Comparison of ENCODE assay signal across 24 cellular contexts in the genomic region with DNA sequence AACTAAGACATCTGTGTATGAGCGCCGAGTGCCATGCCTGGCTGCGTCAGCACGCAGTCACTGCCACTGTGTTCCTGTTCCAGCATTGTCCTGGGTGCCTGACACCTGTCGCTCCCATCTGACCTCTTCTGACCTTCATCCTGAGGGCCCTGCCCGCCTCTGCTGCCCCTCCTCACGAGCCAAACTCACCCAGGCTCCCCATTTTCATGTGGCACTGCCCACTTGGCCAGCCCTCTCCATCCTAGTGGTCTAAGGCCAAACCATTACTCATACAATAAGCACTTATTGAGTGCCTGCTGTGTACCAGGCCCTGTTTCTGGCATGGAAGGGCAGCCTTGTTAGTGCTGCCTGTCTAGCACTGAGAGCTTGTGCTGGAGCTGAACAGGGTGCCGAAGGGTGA.
DNase-seq lines count a peak whose midpoint lies in the region; FAIRE-seq and TF ChIP-seq lines count a peak whose summit lies in the region.
"Had no signal": no experiment of that assay in that cellular context is flagged by ENCODE, and none has a peak within 500 bp of the region (broad histone marks: within the 10 kb centered on the region; RNA-seq: fewer than 3 reads in every experiment).

No MANE protein-coding gene starts in this region.

- DNase-seq in activated naive CD8-positive, alpha-beta T cell treated with anti-CD3 and anti-CD28 coated beads for 36 hours: no peak
- DNase-seq in H1 (ENCODE audit: low read depth in 1 of 2, low spot score in 2 of 2) (no peak), neuronal stem cell (ENCODE audit: low spot score) (no peak), urothelium cell line (ENCODE audit: low spot score) (no peak), hippocampal formation (lab: John Stamatoyannopoulos, UW) (no peak), GM13977 (ENCODE audit: low spot score) (no peak)
- DNase-seq in stimulated activated naive CD4-positive, alpha-beta T cell treated with Interleukin-2 at 50 U/mL for 16 hours (lab: John Stamatoyannopoulos, UW): no peak
- DNase-seq: Caco-2; CD4-positive, CD25-positive, alpha-beta regulatory T cell; CD8-positive, alpha-beta T cell; DMS153; DND-41 had no signal

- H3K9ac ChIP-seq in H1 (replicated peaks in 1 of 4; ENCODE audit: extremely low read depth in 1 of 4, low read depth in 3 of 4, low read length in 3 of 4) (no peak overlapping the region), neuronal stem cell (ENCODE audit: low read depth, low read length, poor library complexity) (no peak overlapping the region)
- H3K9ac ChIP-seq: BLaER1 had no signal

- peaks cover 4% of the 10 kb centered on the region for H3K23me2 ChIP-seq in H1 (ENCODE audit: low read depth, low read length)

- no peak overlapping the region for H3K56ac ChIP-seq in H1 (replicated peaks; ENCODE audit: insufficient read length, low read depth, low read length)

- in situ Hi-C loops in GM13977 (cut with MboI; ENCODE audit: low pct_unique_long_range_greater_than_20kb, low sequenced_read_pairs, unreplicated experiment): no loop called here

- H4K5ac ChIP-seq in H1 (ENCODE audit: insufficient read length, low read depth, low read length): no peak overlapping the region

- POLR2A ChIA-PET in H1 (lab: Charles Lee; ENCODE audit: partially characterized antibody): interaction anchor here (0.9 kb wide), 1 partner anchor 156 kb away, joined by 3 read pairs; no protein-coding TSS in a partner anchor

- FAIRE-seq in H1 (lab: Jason Lieb, UNC): no peak
- FAIRE-seq in urothelium cell line (lab: Jason Lieb, UNC): peak; percentile 53
- FAIRE-seq: A204.1, G401.6, GM12892, GM19239, H54 had no signal

- H3K79me2 ChIP-seq in H1 (ENCODE audit: control insufficient read depth in 1 of 2, insufficient read depth in 2 of 2, low read length in 2 of 2): no peaks in the 10 kb centered on the region; a peak in 1 of 4 replicates

- H3K27ac Mint-ChIP-seq in activated naive CD8-positive, alpha-beta T cell: peak overlapping the region; percentile 7
- H3K27ac Mint-ChIP-seq in activated naive CD8-positive, alpha-beta T cell treated with anti-CD3 and anti-CD28 coated beads for 36 hours: no peak overlapping the region
- H3K27ac Mint-ChIP-seq: B cell; CD4-positive, CD25-positive, alpha-beta regulatory T cell; CD8-positive, alpha-beta T cell; GM23338 had no signal

- no peak overlapping the region for H3K4me3 Mint-ChIP-seq in activated naive CD8-positive, alpha-beta T cell
- no peak overlapping the region for H3K4me3 Mint-ChIP-seq in activated naive CD8-positive, alpha-beta T cell treated with anti-CD3 and anti-CD28 coated beads for 36 hours
- H3K4me3 Mint-ChIP-seq: B cell; CD4-positive, CD25-positive, alpha-beta regulatory T cell; CD8-positive, alpha-beta T cell; GM23338 had no signal

- peaks cover 0 to 8% (median 1%) of the 10 kb centered on the region in 4 experiments; a peak in 2 of 7 replicates for H3K27me3 ChIP-seq in H1 (replicated peaks in 1 of 4; ENCODE audit: control insufficient read depth in 3 of 4, extremely low read depth in 1 of 4, insufficient read depth in 3 of 4, low read length in 3 of 4)
- peaks cover 0 to 1% (median 0%) of the 10 kb centered on the region in 3 experiments for H3K27me3 ChIP-seq in neuronal stem cell (ENCODE audit: control insufficient read depth in 3 of 3, insufficient read depth in 3 of 3, low read depth in 1 of 3, low read length in 3 of 3)
- H3K27me3 ChIP-seq: BLaER1 had no signal

- no peak overlapping the region for H3K18ac ChIP-seq in H1 (ENCODE audit: extremely low read depth, low read length)
- H3K18ac ChIP-seq in neuronal stem cell (ENCODE audit: low read length): no peak overlapping the region

- H3K36me3 ChIP-seq in H1 (ENCODE audit: control insufficient read depth in 2 of 4, insufficient read depth in 4 of 4, low read length in 3 of 4): no peaks in the 10 kb centered on the region; a peak in 1 of 8 replicates
- H3K36me3 ChIP-seq in neuronal stem cell (replicated peaks in 1 of 2; ENCODE audit: control insufficient read depth in 2 of 2, insufficient read depth in 2 of 2, low read length in 2 of 2): no peaks in the 10 kb centered on the region
- H3K36me3 ChIP-seq: BLaER1, HAP-1 had no signal

- H4K91ac ChIP-seq in H1 (replicated peaks; ENCODE audit: insufficient read length, low read length) (no peak overlapping the region), neuronal stem cell (ENCODE audit: low read depth, low read length, poor library complexity) (no peak overlapping the region)

- H3K9me3 Mint-ChIP-seq in activated naive CD8-positive, alpha-beta T cell (ENCODE audit: low read depth): peaks cover under 1% of the 10 kb centered on the region
- no peaks in the 10 kb centered on the region for H3K9me3 Mint-ChIP-seq in activated naive CD8-positive, alpha-beta T cell treated with anti-CD3 and anti-CD28 coated beads for 36 hours
- H3K9me3 Mint-ChIP-seq: CD8-positive, alpha-beta T cell had no signal

- H3K4me1 ChIP-seq in H1 (replicated peaks in 1 of 4; ENCODE audit: control insufficient read depth in 3 of 4, insufficient read depth in 4 of 4, low read length in 3 of 4) (peaks cover 6 to 10% (median 8%) of the 10 kb centered on the region in 4 experiments; a peak in 6 of 7 replicates), neuronal stem cell (ENCODE audit: control insufficient read depth in 2 of 2, insufficient read depth in 1 of 2, low read depth in 1 of 2, low read length in 2 of 2) (peaks cover 13 to 23% of the 10 kb centered on the region in 2 donors)
- H3K4me1 ChIP-seq: BLaER1, Caco-2, HAP-1 had no signal

- H3K4me1 Mint-ChIP-seq in activated naive CD8-positive, alpha-beta T cell (ENCODE audit: low read depth): no peaks in the 10 kb centered on the region
- no peaks in the 10 kb centered on the region for H3K4me1 Mint-ChIP-seq in activated naive CD8-positive, alpha-beta T cell treated with anti-CD3 and anti-CD28 coated beads for 36 hours
- H3K4me1 Mint-ChIP-seq: B cell; CD4-positive, CD25-positive, alpha-beta regulatory T cell had no signal

- peaks cover 0 to under 1% of the 10 kb centered on the region in 2 experiments; a peak in 1 of 4 replicates for H3K9me3 ChIP-seq in H1 (ENCODE audit: insufficient read depth in 2 of 2, low read depth in 1 of 2, low read length in 1 of 2)
- H3K9me3 ChIP-seq in neuronal stem cell (replicated peaks in 1 of 2; ENCODE audit: control insufficient read depth in 2 of 2, insufficient read depth in 1 of 2, low read depth in 1 of 2, low read length in 2 of 2): peaks cover 0 to 1% of the 10 kb centered on the region in 2 donors
- H3K9me3 ChIP-seq: Caco-2, HAP-1 had no signal

- H2BK120ac ChIP-seq in H1 (replicated peaks; ENCODE audit: low read depth, low read length) (no peak overlapping the region), neuronal stem cell (ENCODE audit: low read depth, low read length) (no peak overlapping the region)

- peaks cover under 1% of the 10 kb centered on the region for H3K36me3 Mint-ChIP-seq in activated naive CD8-positive, alpha-beta T cell
- H3K36me3 Mint-ChIP-seq in activated naive CD8-positive, alpha-beta T cell treated with anti-CD3 and anti-CD28 coated beads for 36 hours: no peaks in the 10 kb centered on the region
- H3K36me3 Mint-ChIP-seq: CD4-positive, CD25-positive, alpha-beta regulatory T cell; CD8-positive, alpha-beta T cell had no signal

- H3K27me3 Mint-ChIP-seq in activated naive CD8-positive, alpha-beta T cell: peaks cover 4% of the 10 kb centered on the region
- peaks cover 3% of the 10 kb centered on the region for H3K27me3 Mint-ChIP-seq in activated naive CD8-positive, alpha-beta T cell treated with anti-CD3 and anti-CD28 coated beads for 36 hours
- H3K27me3 Mint-ChIP-seq: CD4-positive, CD25-positive, alpha-beta regulatory T cell had no signal

- H3K27ac ChIP-seq in H1 (ENCODE audit: low read depth, low read length) (no peak overlapping the region), neuronal stem cell (replicated peaks; ENCODE audit: low read length) (no peak overlapping the region)
- H3K27ac ChIP-seq: 22Rv1, BLaER1, C4-2B had no signal

- no peak for TF ChIP-seq EP300 in H1 (IDR thresholded peaks at IDR 0.05; ENCODE audit: borderline replicate concordance in 1 of 2, low read depth in 2 of 2, low read length in 2 of 2)

- no peak overlapping the region for H2BK20ac ChIP-seq in H1 (ENCODE audit: low read length)

- H2AFZ ChIP-seq in H1 (ENCODE audit: low read length) (no peak overlapping the region), neuronal stem cell (ENCODE audit: low read length) (no peak overlapping the region)
- H2AFZ ChIP-seq: GM23338 had no signal

- H2BK5ac ChIP-seq in H1 (ENCODE audit: low read depth, low read length) (no peak overlapping the region), neuronal stem cell (ENCODE audit: low read length) (no peak overlapping the region)

- H2AK5ac ChIP-seq in H1 (ENCODE audit: low read depth, low read length): 0 out of 2 replicates have a peak overlapping the region, but pooled peaks have one; percentile 65
- peak overlapping the region; percentile 24 for H2AK5ac ChIP-seq in neuronal stem cell (ENCODE audit: low read depth, low read length)

- H3K23ac ChIP-seq in H1 (ENCODE audit: insufficient read length) (no peak overlapping the region), neuronal stem cell (ENCODE audit: low read depth, low read length, poor library complexity) (no peak overlapping the region)

- CTCF ChIA-PET in H1 (lab: Charles Lee; ENCODE audit: partially characterized antibody): no interaction called here

- TF ChIP-seq CTCF in H1 (IDR thresholded peaks at IDR 0.05; ENCODE audit: control extremely low read depth in 1 of 3, insufficient read depth in 1 of 3, low read depth in 1 of 3, low read length in 3 of 3) (no peak), GM13977 (IDR thresholded peaks at IDR 0.05; ENCODE audit: extremely low read depth, insufficient read depth, missing control alignments) (no peak)

- TF ChIP-seq RAD21 in H1 (IDR thresholded peaks at IDR 0.05 in 1 of 2, conservative IDR thresholded peaks at IDR 0.05 in 1 of 2; ENCODE audit: low read depth in 2 of 2, low read length in 2 of 2): no peak

- H3K4me2 ChIP-seq in H1 (ENCODE audit: insufficient read depth in 1 of 2, low read depth in 2 of 2, low read length in 2 of 2) (no peak overlapping the region), neuronal stem cell (ENCODE audit: insufficient read depth, low read length, poor library complexity, severe bottlenecking) (no peak overlapping the region)
- H3K4me2 ChIP-seq: BLaER1, GM23338 had no signal

- H3K79me1 ChIP-seq in H1 (ENCODE audit: low read depth, low read length) (no peaks in the 10 kb centered on the region), neuronal stem cell (ENCODE audit: low read depth, low read length) (no peaks in the 10 kb centered on the region)

- WGBS in H1 (ENCODE audit: extremely low coverage in 1 of 2, insufficient coverage in 1 of 2, insufficient read length in 1 of 2, insufficient replicate concordance in 2 of 2, low coverage in 1 of 2, low lambda C conversion rate in 2 of 2, missing lambda C conversion rate in 1 of 2), 2 experiments: 90% methylated on average over 8 of the region's 8 CpGs; no CpG with 5 or more reads in 1 of the 2 experiments
- no CpG with 5 or more reads among the region's 8 CpGs for WGBS in neuronal stem cell (ENCODE audit: extremely low coverage in 2 of 2, insufficient read length in 2 of 2, insufficient replicate concordance in 1 of 2), 2 donors

- H3K4ac ChIP-seq in H1 (replicated peaks; ENCODE audit: insufficient read length, low read depth, low read length) (no peak overlapping the region), neuronal stem cell (ENCODE audit: low read length) (no peak overlapping the region)

- H3K14ac ChIP-seq in H1 (ENCODE audit: insufficient read length) (no peak overlapping the region), neuronal stem cell (ENCODE audit: low read length) (peak overlapping the region; percentile 49)

- H4K8ac ChIP-seq in H1 (ENCODE audit: extremely low read depth, insufficient read depth, low read length) (no peak overlapping the region), neuronal stem cell (ENCODE audit: low read depth, low read length) (no peak overlapping the region)

- H3K4me3 ChIP-seq in H1 (ENCODE audit: extremely low read depth in 1 of 4, insufficient read depth in 2 of 4, low read depth in 3 of 4, low read length in 4 of 4) (no peak overlapping the region), neuronal stem cell (ENCODE audit: low read length in 2 of 2) (no peak overlapping the region)
- H3K4me3 ChIP-seq: BLaER1, GM23338, HAP-1 had no signal

- no peak for TF ChIP-seq POLR2A in H1 (IDR thresholded peaks at IDR 0.05; ENCODE audit: control extremely low read depth in 1 of 2, low read depth in 2 of 2, low read length in 2 of 2)

- H2BK12ac ChIP-seq in H1 (ENCODE audit: low read depth, low read length): no peak overlapping the region
- H2BK12ac ChIP-seq in neuronal stem cell (ENCODE audit: low read length): no peak overlapping the region

- H4K20me1 ChIP-seq in H1 (replicated peaks in 1 of 2; ENCODE audit: control insufficient read depth in 1 of 2, insufficient read depth in 2 of 2, low read length in 2 of 2): peaks cover 0 to 4% of the 10 kb centered on the region in 2 experiments
- H4K20me1 ChIP-seq: BLaER1 had no signal

- H2BK15ac ChIP-seq in H1 (ENCODE audit: low read length): no peak overlapping the region
- H2BK15ac ChIP-seq in neuronal stem cell (ENCODE audit: low read length): no peak overlapping the region
